ENCODE assay signal across 16 cellular contexts in the genomic region with DNA sequence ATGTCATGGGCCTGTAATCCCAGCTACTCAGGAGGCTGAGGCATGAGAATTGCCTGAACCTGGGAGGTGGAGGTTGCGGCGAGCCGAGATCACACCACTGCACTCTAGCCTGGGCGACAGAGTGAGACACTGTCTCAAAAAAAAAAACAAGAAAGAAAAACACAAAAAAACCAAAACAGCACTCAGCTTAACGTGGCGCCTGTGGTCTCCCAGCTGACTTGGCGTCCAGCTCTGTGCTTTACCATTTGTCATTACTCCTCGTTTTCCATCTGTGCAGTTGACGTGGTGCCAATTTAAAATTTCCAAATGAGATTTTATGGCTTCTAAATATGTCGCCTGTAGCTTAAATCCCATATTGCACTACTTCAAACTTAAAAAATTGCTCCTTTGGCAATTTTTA. TPM values are rescaled to one million over a fixed set of nuclear protein-coding genes. Genes with fewer than 3 reads are reported as not detected.
A peak's percentile ranks its signal among the peaks of the same experiment; 100 is the strongest.
DNase-seq lines count a peak whose midpoint lies in the region; ATAC-seq and TF ChIP-seq lines count a peak whose summit lies in the region.
"Had no signal": no experiment of that assay in that cellular context is flagged by ENCODE, and none has a peak within 500 bp of the region (broad histone marks: within the 10 kb centered on the region; RNA-seq: fewer than 3 reads in every experiment).

No MANE protein-coding gene starts in this region.

- peak overlapping the region; percentile 61 to 75 for H3K4me3 ChIP-seq in ascending aorta
- H3K4me3 ChIP-seq in tibial nerve = peak overlapping the region in 2 of 4 donors; percentile 18 to 47
- H3K4me3 ChIP-seq in MG63 = no peak overlapping the region

- H3K27me3 Mint-ChIP-seq in mesothelial cell of epicardium (ENCODE audit: low read depth) = no peaks in the 10 kb centered on the region

- TF ChIP-seq CTCF in ascending aorta (IDR thresholded peaks at IDR 0.05) (no peak), mesothelial cell of epicardium (IDR thresholded peaks at IDR 0.05; ENCODE audit: unreplicated experiment) (no peak), tibial nerve (IDR thresholded peaks at IDR 0.05) (no peak)

- peaks cover 11% of the 10 kb centered on the region for H3K36me3 Mint-ChIP-seq in mesothelial cell of epicardium

- peaks cover 0 to 5% of the 10 kb centered on the region in 2 donors for H3K4me1 ChIP-seq in ascending aorta
- peaks cover 0 to 31% (median 2%) of the 10 kb centered on the region in 4 donors for H3K4me1 ChIP-seq in tibial nerve

- H3K9me3 ChIP-seq in ascending aorta (no peaks in the 10 kb centered on the region), tibial nerve (no peaks in the 10 kb centered on the region), MG63 (no peaks in the 10 kb centered on the region)

- H3K27ac ChIP-seq in ascending aorta (peak overlapping the region; percentile 86 to 87), tibial nerve (peak overlapping the region; percentile 64 to 84 (median 76))
- H3K27ac ChIP-seq: epithelial cell of prostate had no signal

- 69 to 74% methylated on average over 10 of the region's 10 CpGs for whole genome bisulfite sequencing in tibial nerve, 2 donors

- DNase-seq in NCI-H1694 (lab: John Stamatoyannopoulos, UW) (peak; percentile 98), ascending aorta (ENCODE audit: low spot score in 2 of 2) (no peak), mesothelial cell of epicardium (ENCODE audit: low spot score in 2 of 2, unreplicated experiment in 2 of 2) (no peak), tibial nerve (ENCODE audit: low spot score in 2 of 2) (no peak), NCI-H345 (lab: John Stamatoyannopoulos, UW) (no peak), MG63 (no peak)
- DNase-seq: activated CD8-positive, alpha-beta T cell treated with anti-CD3 and anti-CD28 coated beads, Interleukin-2, amount 10 ng/mL, durations not matched to agents 7 days and 5 days; activated gamma-delta T cell; CD4-positive, alpha-beta memory T cell; HCEC 1CT; NCI-H226; stimulated activated CD4-positive, alpha-beta T cell treated with anti-CD3 and anti-CD28 coated beads, Interleukin-1b, Interleukin-23, amount 100 ng/mL, for 48 hours had no signal

- intact Hi-C loops in ascending aorta (cut with DNase I) = loop anchor here (2.0 kb wide), 2 partner anchors 65 to 109 kb away; a partner anchor contains a TSS

- H3K4me1 Mint-ChIP-seq in mesothelial cell of epicardium = peaks cover 55% of the 10 kb centered on the region

- H3K4me3 Mint-ChIP-seq in mesothelial cell of epicardium = peak overlapping the region; percentile 18

- H3K27ac Mint-ChIP-seq in mesothelial cell of epicardium = peak overlapping the region; percentile 80

- H3K27me3 ChIP-seq in ascending aorta = no peaks in the 10 kb centered on the region
- H3K27me3 ChIP-seq in tibial nerve = no peaks in the 10 kb centered on the region
- H3K27me3 ChIP-seq in MG63 = no peaks in the 10 kb centered on the region; the same call in 1 of the 2 replicates

- peaks cover 4% of the 10 kb centered on the region for H3K9me3 Mint-ChIP-seq in mesothelial cell of epicardium
- H3K9me3 Mint-ChIP-seq: CD4-positive, alpha-beta memory T cell had no signal

- no peak for ATAC-seq in HG03342 (IDR thresholded peaks at IDR 0.05; ENCODE audit: unreplicated experiment)

- peaks cover 8 to 41% of the 10 kb centered on the region in 2 donors for H3K36me3 ChIP-seq in ascending aorta
- H3K36me3 ChIP-seq in tibial nerve = peaks cover 0 to 10% (median 0%) of the 10 kb centered on the region in 3 donors
- H3K36me3 ChIP-seq in MG63 = no peaks in the 10 kb centered on the region

- no peak for TF ChIP-seq POLR2A in tibial nerve (IDR thresholded peaks at IDR 0.05)

- no peak for TF ChIP-seq EP300 in tibial nerve (IDR thresholded peaks at IDR 0.05)

RNA-seq across cellular contexts. Expression of gene MGP, which starts 2.0 kb away (rescaled TPM):
- total RNA-seq in ascending aorta = 3,618 TPM
- total RNA-seq in mesothelial cell of epicardium = 202 to 221 TPM (median 202 TPM) in 3 replicates
- 100 to 1,000 TPM; 187 to 759 (median 492) TPM for total RNA-seq in tibial nerve
- 0.69 and 0.72 TPM in 2 replicates for total RNA-seq in MG63 (2014; rRNA removed; shearing (Covaris generic); ENCODE audit: low replicate concordance)

RNA-seq across cellular contexts. Expression of gene ART4, which starts 40.3 kb away (rescaled TPM):
- total RNA-seq in ascending aorta (40.4 TPM), mesothelial cell of epicardium (2.3 to 2.4 TPM (median 2.4 TPM) in 3 replicates), tibial nerve (1 to 10 TPM in 2 of 4 donors, under 1 TPM in 2; under 0.01 to 5.9 (median 1.4) TPM)
- total RNA-seq in MG63 (2014; rRNA removed; shearing (Covaris generic); ENCODE audit: low replicate concordance) = not detected in 2 replicates
- total RNA-seq: activated CD8-positive, alpha-beta T cell treated with anti-CD3 and anti-CD28 coated beads, Interleukin-2, amount 10 ng/mL, durations not matched to agents 7 days and 5 days; bronchial epithelial cell; CD4-positive, alpha-beta memory T cell; MCF 10A had no signal

RNA-seq across cellular contexts. Expression of gene ERP27, which starts 54.7 kb away (rescaled TPM):
- not detected for total RNA-seq in ascending aorta
- 55.2 to 60.4 TPM (median 58.1 TPM) in 3 replicates for total RNA-seq in mesothelial cell of epicardium
- not detected for total RNA-seq in tibial nerve
- not detected in 2 replicates for total RNA-seq in MG63 (2014; rRNA removed; shearing (Covaris generic); ENCODE audit: low replicate concordance)
- total RNA-seq: bronchial epithelial cell, MCF 10A had no signal

Comparison
In these comparisons a context has a peak if more than half of its experiments do, and no peak if none do; other contexts are left out.
1. RNA of gene MGP, which starts 2.0 kb away (total RNA-seq): 3,618 TPM in ascending aorta (single experiment), 187 to 759 TPM in tibial nerve and 202 to 221 TPM in mesothelial cell of epicardium; 0.69 to 0.72 TPM in MG63; every median in the first group is over 100 times any median in the second.
2. RNA of gene ERP27, which starts 54.7 kb away (total RNA-seq): 55.2 to 60.4 TPM in mesothelial cell of epicardium; not detected in ascending aorta (single experiment), not detected in tibial nerve and not detected in MG63; every median in the first group is over 10 times any median in the second.